Comparison of ENCODE assay signal across 17 cellular contexts in the genomic region with DNA sequence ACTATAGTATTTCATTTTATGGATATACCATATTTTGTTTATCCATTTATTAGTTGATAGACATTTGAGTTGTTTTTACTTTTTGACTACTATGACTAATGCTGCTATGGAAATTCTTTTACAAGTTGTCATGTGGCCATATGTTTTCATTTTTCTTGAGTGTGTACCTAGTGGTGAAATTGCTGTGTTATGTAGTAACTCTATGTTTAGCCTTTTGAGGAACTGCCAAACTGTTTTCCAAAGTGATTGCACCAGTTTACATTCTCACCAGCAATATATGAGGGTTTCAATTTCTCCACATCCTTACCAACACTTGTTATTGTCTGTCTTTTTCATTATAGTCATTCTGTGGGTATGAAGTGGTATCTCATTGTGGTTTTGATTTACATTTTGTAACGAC.
DNase-seq lines count a peak whose midpoint lies in the region; ATAC-seq, FAIRE-seq and TF ChIP-seq lines count a peak whose summit lies in the region.
"Had no signal": no experiment of that assay in that cellular context is flagged by ENCODE, and none has a peak within 500 bp of the region (broad histone marks: within the 10 kb centered on the region; RNA-seq: fewer than 3 reads in every experiment).

No MANE protein-coding gene starts in this region.

- H3K4me1 ChIP-seq in foreskin keratinocyte = peaks cover 28% of the 10 kb centered on the region
- H3K4me1 ChIP-seq: esophagus squamous epithelium had no signal

- ATAC-seq in foreskin keratinocyte (peak; percentile 68), HG03139 (IDR thresholded peaks at IDR 0.05; ENCODE audit: unreplicated experiment) (no peak), HG03354 (IDR thresholded peaks at IDR 0.05; ENCODE audit: poor library complexity, severe bottlenecking, unreplicated experiment) (no peak), GM18505 (IDR thresholded peaks at IDR 0.05; ENCODE audit: unreplicated experiment) (no peak), HG02642 (IDR thresholded peaks at IDR 0.05; ENCODE audit: poor library complexity, unreplicated experiment) (no peak)
- ATAC-seq: activated naive CD8-positive, alpha-beta T cell treated with anti-CD3 and anti-CD28 coated beads, Interleukin-2, amount 50 U/mL, for 24 hours; right cardiac atrium; stimulated activated memory B cell treated with anti-CD40 and anti-IgM and Interleukin-4, amounts not matched to agents 10 μg/mL and 1 μg/mL and 100 μg/mL, for 72 hours had no signal

- TF ChIP-seq POLR2A in GM18505 (IDR thresholded peaks at IDR 0.05; ENCODE audit: borderline replicate concordance, extremely low read depth, insufficient read depth, insufficient read length) = no peak

- H3K27me3 ChIP-seq in bronchial epithelial cell (ENCODE audit: control insufficient read depth, insufficient read depth, low read length) (no peaks in the 10 kb centered on the region), foreskin keratinocyte (no peaks in the 10 kb centered on the region)
- H3K27me3 ChIP-seq: esophagus squamous epithelium had no signal

- no peak overlapping the region for H3K4me3 ChIP-seq in bronchial epithelial cell (ENCODE audit: low read depth, low read length)
- H3K4me3 ChIP-seq: esophagus squamous epithelium had no signal

- DNase-seq in ELR (ENCODE audit: low read depth) (peak; percentile 86), NCI-H2029 treated with DMSO at 0.1 percent for 48 hours (lab: John Stamatoyannopoulos, UW) (peak; percentile 14), bronchial epithelial cell (ENCODE audit: low read depth) (peak; percentile 92), foreskin keratinocyte (peak; percentile 63 to 87)
- DNase-seq: activated CD4-positive, alpha-beta T cell treated with anti-CD3 and anti-CD28 coated beads for 4 hours; activated naive CD8-positive, alpha-beta T cell treated with anti-CD3 and anti-CD28 coated beads, Interleukin-2, amount 50 U/mL, for 24 hours; central memory CD4-positive, alpha-beta T cell; DMS79 treated with DMSO at 0.1 percent for 48 hours; esophagus squamous epithelium; naive B cell; NK-92 treated with Interleukin-12 subunit alpha and Interleukin-12 subunit beta, amount 100 ng/mL, for 24 hours; right cardiac atrium had no signal

- FAIRE-seq in bronchial epithelial cell (lab: Jason Lieb, UNC) = no peak

- no peaks in the 10 kb centered on the region for H3K36me3 ChIP-seq in bronchial epithelial cell (ENCODE audit: control insufficient read depth, insufficient read depth, low read length)
- H3K36me3 ChIP-seq: esophagus squamous epithelium had no signal

- TF ChIP-seq CTCF in bronchial epithelial cell (IDR thresholded peaks at IDR 0.05; ENCODE audit: insufficient read depth, low read length, severe bottlenecking) = no peak
- no peak for TF ChIP-seq CTCF in foreskin keratinocyte (conservative IDR thresholded peaks at IDR 0.05)

- H3K27ac ChIP-seq in foreskin keratinocyte = no peak overlapping the region
- H3K27ac ChIP-seq: esophagus squamous epithelium had no signal

Comparison
In these comparisons a context has a peak if more than half of its experiments do, and no peak if none do; other contexts are left out.
1. DNase-seq: peak in every context shown above with its lines; median percentile 92 in bronchial epithelial cell; 86 in ELR; 75 in foreskin keratinocyte; 14 in NCI-H2029 treated with DMSO at 0.1 percent for 48 hours.